12 cellular contexts compared by ENCODE assay signal in genomic region chr3:46705751-46706572, GRCh38. TPM values are rescaled to one million over a fixed set of nuclear protein-coding genes. Genes with fewer than 3 reads are reported as not detected.
DNase-seq lines count a peak whose midpoint lies in the region; ATAC-seq and TF ChIP-seq lines count a peak whose summit lies in the region.
"Had no signal": no experiment of that assay in that cellular context is flagged by ENCODE, and none has a peak within 500 bp of the region (broad histone marks: within the 10 kb centered on the region; RNA-seq: fewer than 3 reads in every experiment).

No MANE protein-coding gene starts in this region.

- no peak overlapping the region for H3K27ac Mint-ChIP-seq in activated T-cell treated with anti-CD3 and anti-CD28 coated beads, Interleukin-2, amount 50 U/mL, for 72 hours
- H3K27ac Mint-ChIP-seq: activated CD4-positive, alpha-beta T cell treated with anti-CD3 and anti-CD28 coated beads, Interleukin-2, amount 10 ng/mL, durations not matched to agents 24 days and 14 days; immature natural killer cell; stimulated activated effector memory CD8-positive, alpha-beta T cell treated with anti-CD3 and anti-CD28 coated beads, Interleukin-12 subunit alpha, Interleukin-12 subunit beta, amount 100 ng/mL, for 72 hours had no signal

- peak; percentile 1 for TF ChIP-seq CTCF in NB4 (IDR thresholded peaks at IDR 0.05; ENCODE audit: low read depth, low read length)
- no peak for TF ChIP-seq CTCF in fibroblast of pulmonary artery (IDR thresholded peaks at IDR 0.05; ENCODE audit: low read length, missing control alignments)
- no peak for TF ChIP-seq CTCF in sigmoid colon (IDR thresholded peaks at IDR 0.05)

- no peak for TF ChIP-seq POLR2A in NB4 (IDR thresholded peaks at IDR 0.05; ENCODE audit: extremely low read depth, insufficient read length)
- TF ChIP-seq POLR2A in sigmoid colon (IDR thresholded peaks at IDR 0.05): no peak

- intact Hi-C loops in sigmoid colon (cut with DNase I): loop anchor here (1.0 to 5.0 kb wide), 4 partner anchors 141 to 619 kb away; no protein-coding TSS in a partner anchor

- ATAC-seq in activated T-cell treated with anti-CD3 and anti-CD28 coated beads, Interleukin-2, amount 50 U/mL, for 72 hours (replicated peaks in 1 of 2): no peak
- no peak for ATAC-seq in HG03439 (IDR thresholded peaks at IDR 0.05; ENCODE audit: unreplicated experiment)

- H3K4me3 Mint-ChIP-seq in activated T-cell treated with anti-CD3 and anti-CD28 coated beads, Interleukin-2, amount 50 U/mL, for 72 hours: no peak overlapping the region
- H3K4me3 Mint-ChIP-seq: activated CD4-positive, alpha-beta T cell treated with anti-CD3 and anti-CD28 coated beads, Interleukin-2, amount 10 ng/mL, durations not matched to agents 24 days and 14 days; CD4-positive, CD25-positive, alpha-beta regulatory T cell; immature natural killer cell; stimulated activated effector memory CD8-positive, alpha-beta T cell treated with anti-CD3 and anti-CD28 coated beads, Interleukin-12 subunit alpha, Interleukin-12 subunit beta, amount 100 ng/mL, for 72 hours had no signal

- H3K4me1 ChIP-seq in sigmoid colon: peaks cover 0 to 10% (median 8%) of the 10 kb centered on the region in 4 donors

- peaks cover 9% of the 10 kb centered on the region for H3K27me3 Mint-ChIP-seq in activated T-cell treated with anti-CD3 and anti-CD28 coated beads, Interleukin-2, amount 50 U/mL, for 72 hours (ENCODE audit: low read depth)

- H3K27ac ChIP-seq in sigmoid colon: no peak overlapping the region

- peaks cover 6% of the 10 kb centered on the region for H3K4me1 Mint-ChIP-seq in activated T-cell treated with anti-CD3 and anti-CD28 coated beads, Interleukin-2, amount 50 U/mL, for 72 hours (ENCODE audit: low read depth)
- H3K4me1 Mint-ChIP-seq: stimulated activated effector memory CD8-positive, alpha-beta T cell treated with anti-CD3 and anti-CD28 coated beads, Interleukin-12 subunit alpha, Interleukin-12 subunit beta, amount 100 ng/mL, for 72 hours had no signal

- in situ Hi-C loops in G401 (cut with HindIII; ENCODE audit: low sequenced_read_pairs): no loop called here

- WGBS in sigmoid colon, 2 donors: 61 to 75% methylated on average over 19 of the region's 19 CpGs

- H3K36me3 Mint-ChIP-seq in activated T-cell treated with anti-CD3 and anti-CD28 coated beads, Interleukin-2, amount 50 U/mL, for 72 hours (ENCODE audit: insufficient read depth in 2 of 2): no peaks in the 10 kb centered on the region
- H3K36me3 Mint-ChIP-seq: immature natural killer cell; stimulated activated effector memory CD8-positive, alpha-beta T cell treated with anti-CD3 and anti-CD28 coated beads, Interleukin-12 subunit alpha, Interleukin-12 subunit beta, amount 100 ng/mL, for 72 hours had no signal

- H3K9me3 Mint-ChIP-seq in activated T-cell treated with anti-CD3 and anti-CD28 coated beads, Interleukin-2, amount 50 U/mL, for 72 hours: no peaks in the 10 kb centered on the region
- H3K9me3 Mint-ChIP-seq: activated CD4-positive, alpha-beta T cell treated with anti-CD3 and anti-CD28 coated beads, Interleukin-2, amount 10 ng/mL, durations not matched to agents 24 days and 14 days; CD4-positive, CD25-positive, alpha-beta regulatory T cell; immature natural killer cell; stimulated activated effector memory CD8-positive, alpha-beta T cell treated with anti-CD3 and anti-CD28 coated beads, Interleukin-12 subunit alpha, Interleukin-12 subunit beta, amount 100 ng/mL, for 72 hours had no signal

- peak; percentile 17 for DNase-seq in activated T-cell treated with anti-CD3 and anti-CD28 coated beads, Interleukin-2, amount 50 U/mL, for 1 hour
- DNase-seq in activated T-cell treated with anti-CD3 and anti-CD28 coated beads, Interleukin-2, amount 50 U/mL, for 72 hours: no peak
- DNase-seq in NB4 (ENCODE audit: low read depth): no peak
- DNase-seq in fibroblast of pulmonary artery (ENCODE audit: low read depth): peak; percentile 58
- peak; percentile 58 for DNase-seq in sigmoid colon
- DNase-seq in NCI-H446 treated with DMSO at 0.1 percent for 48 hours (lab: John Stamatoyannopoulos, UW): no peak
- DNase-seq in G401 (ENCODE audit: low spot score): no peak

- H3K27me3 ChIP-seq in sigmoid colon: peaks cover 0 to 13% (median 11%) of the 10 kb centered on the region in 3 donors

- H3K36me3 ChIP-seq in sigmoid colon: no peaks in the 10 kb centered on the region

- H3K9me3 ChIP-seq in sigmoid colon: no peaks in the 10 kb centered on the region

- H3K4me3 ChIP-seq in NB4 (ENCODE audit: low read depth, low read length): no peak overlapping the region
- no peak overlapping the region for H3K4me3 ChIP-seq in fibroblast of pulmonary artery (replicated peaks; ENCODE audit: low read depth, low read length)
- H3K4me3 ChIP-seq in sigmoid colon: no peak overlapping the region

- TF ChIP-seq EP300 in sigmoid colon (IDR thresholded peaks at IDR 0.05): no peak

RNA-seq across cellular contexts. Expression of gene TMIE, which starts 4.8 kb away (rescaled TPM):
- 1 to 10 TPM; 1.2 to 1.5 TPM for total RNA-seq in activated T-cell treated with anti-CD3 and anti-CD28 coated beads, Interleukin-2, amount 50 U/mL, for 72 hours
- total RNA-seq in sigmoid colon: 1 to 10 TPM in 2 of 4 donors, under 1 TPM in 1, not detected in 1; 0.81 to 1.8 (median 1.8) TPM
- polyA plus RNA-seq in sigmoid colon: under 1 TPM in 1 of 3 donors, not detected in 2; 0.63 TPM
- not detected in 2 replicates for total RNA-seq in G401 (2014; rRNA removed; shearing (Covaris generic))
- total RNA-seq: activated CD4-positive, alpha-beta T cell treated with anti-CD3 and anti-CD28 coated beads, Interleukin-2, amount 10 ng/mL, durations not matched to agents 24 days and 14 days had no signal
- polyA plus RNA-seq: immature natural killer cell had no signal

RNA-seq across cellular contexts. Expression of gene PRSS50, which starts 11.7 kb away (rescaled TPM):
- under 1 TPM; 0.07 to 0.09 TPM for total RNA-seq in activated T-cell treated with anti-CD3 and anti-CD28 coated beads, Interleukin-2, amount 50 U/mL, for 72 hours
- 1 to 10 TPM in 1 of 4 donors, under 1 TPM in 2, not detected in 1; 0.16 to 1.1 (median 0.81) TPM for total RNA-seq in sigmoid colon
- polyA plus RNA-seq in sigmoid colon: under 1 TPM in 1 of 3 donors, not detected in 2; 0.03 TPM
- not detected in 2 replicates for total RNA-seq in G401 (2014; rRNA removed; shearing (Covaris generic))
- total RNA-seq: activated CD4-positive, alpha-beta T cell treated with anti-CD3 and anti-CD28 coated beads, Interleukin-2, amount 10 ng/mL, durations not matched to agents 24 days and 14 days; CD4-positive, CD25-positive, alpha-beta regulatory T cell had no signal
- polyA plus RNA-seq: CD4-positive, CD25-positive, alpha-beta regulatory T cell; immature natural killer cell had no signal

RNA-seq across cellular contexts. Expression of gene ALS2CL, which starts 12.5 kb away (rescaled TPM):
- total RNA-seq in activated T-cell treated with anti-CD3 and anti-CD28 coated beads, Interleukin-2, amount 50 U/mL, for 72 hours: 1 to 10 TPM; 1.9 to 3.1 TPM
- 10 to 100 TPM in 1 of 4 donors, 1 to 10 TPM in 3; 3.9 to 10.5 (median 4.3) TPM for total RNA-seq in sigmoid colon
- polyA plus RNA-seq in sigmoid colon: 10 to 100 TPM in 1 of 3 donors, 1 to 10 TPM in 2; 5.4 to 35.0 (median 6.0) TPM
- total RNA-seq in G401 (2014; rRNA removed; shearing (Covaris generic)): 0.20 and 0.31 TPM in 2 replicates
- polyA plus RNA-seq: immature natural killer cell had no signal

Comparison
In these comparisons a context has a peak if more than half of its experiments do, and no peak if none do; other contexts are left out.
1. DNase-seq: peak in activated T-cell treated with anti-CD3 and anti-CD28 coated beads, Interleukin-2, amount 50 U/mL, for 1 hour (single experiment), fibroblast of pulmonary artery (single experiment) and sigmoid colon (single experiment); none in activated T-cell treated with anti-CD3 and anti-CD28 coated beads, Interleukin-2, amount 50 U/mL, for 72 hours (0 of 2), NB4 (single experiment), NCI-H446 treated with DMSO at 0.1 percent for 48 hours (single experiment) and G401 (single experiment).